Comparison of ENCODE assay signal across 8 cellular contexts in the genomic region with DNA sequence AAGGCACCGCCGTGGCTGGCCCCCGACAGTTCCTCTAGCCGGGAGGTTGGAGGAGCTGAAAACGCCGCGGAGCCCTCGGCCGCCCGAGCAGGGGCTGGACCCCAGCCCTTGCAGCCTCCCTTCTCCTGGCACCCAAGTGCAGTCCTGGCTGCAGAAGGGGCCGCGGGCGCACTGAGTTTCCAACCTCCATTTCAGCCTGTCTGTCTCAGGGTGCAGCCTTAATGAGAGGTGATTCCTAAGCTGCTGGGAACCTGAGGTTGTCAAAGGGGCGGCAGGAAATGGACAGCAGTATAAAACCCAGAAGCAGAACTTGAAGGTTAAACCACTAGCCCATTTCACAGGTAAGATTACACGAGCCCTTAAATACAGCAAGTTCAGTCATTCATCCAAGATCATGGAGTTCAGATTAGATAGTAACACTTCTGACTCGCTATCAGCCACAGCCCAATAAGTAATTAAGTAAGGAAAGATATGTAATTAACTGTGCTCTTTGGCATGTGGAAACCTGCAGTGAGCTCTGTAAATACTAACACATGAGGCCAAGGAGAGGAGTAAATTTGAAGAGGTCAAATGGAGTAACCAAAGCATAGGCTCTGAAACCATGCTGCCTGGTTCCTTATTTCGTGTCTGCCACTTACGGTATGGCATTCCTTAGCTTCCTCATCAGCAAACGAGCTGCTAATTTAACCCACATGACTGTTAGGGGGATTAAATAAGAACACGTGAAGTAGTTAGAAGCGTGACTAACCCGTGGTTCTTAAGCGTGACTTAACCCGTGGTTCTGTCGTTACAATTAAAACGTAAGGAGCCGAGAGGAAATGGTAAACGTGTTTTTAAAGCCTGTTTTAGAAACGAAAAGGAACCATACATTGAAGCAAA. TPM values are rescaled to one million over a fixed set of nuclear protein-coding genes. Genes with fewer than 3 reads are reported as not detected.
DNase-seq lines count a peak whose midpoint lies in the region; ATAC-seq and TF ChIP-seq lines count a peak whose summit lies in the region.

No MANE protein-coding gene starts in this region.

- H3K4me3 Mint-ChIP-seq in natural killer cell treated with Interleukin-12 subunit alpha and Interleukin-12 subunit beta and Interleukin-15 and Interleukin-18, amount 100 ng/mL, for 72 hours, result peak overlapping the region; percentile 93

- H3K27ac Mint-ChIP-seq in natural killer cell treated with Interleukin-12 subunit alpha and Interleukin-12 subunit beta and Interleukin-15 and Interleukin-18, amount 100 ng/mL, for 72 hours, result peak overlapping the region; percentile 91 to 96

- no peaks in the 10 kb centered on the region for H4K20me1 ChIP-seq in fibroblast of lung (ENCODE audit: control insufficient read depth, extremely low read depth, insufficient read depth, low read length)

- H3K27me3 ChIP-seq in HAP-1 (ENCODE audit: low read depth) (no peaks in the 10 kb centered on the region), fibroblast of lung (ENCODE audit: control insufficient read depth, insufficient read depth, low read length) (no peaks in the 10 kb centered on the region)

- H3K27me3 Mint-ChIP-seq in natural killer cell treated with Interleukin-12 subunit alpha and Interleukin-12 subunit beta and Interleukin-15 and Interleukin-18, amount 100 ng/mL, for 72 hours, result no peaks in the 10 kb centered on the region

- no peaks in the 10 kb centered on the region for H3K4me1 ChIP-seq in ES-I3 (ENCODE audit: insufficient read depth, low read length)
- H3K4me1 ChIP-seq in HAP-1, result peaks cover 22% of the 10 kb centered on the region
- no peaks in the 10 kb centered on the region for H3K4me1 ChIP-seq in fibroblast of lung (ENCODE audit: control insufficient read depth, extremely low read depth, insufficient read depth, low read length)

- H2AFZ ChIP-seq in fibroblast of lung (ENCODE audit: low read length), result peak overlapping the region; percentile 63

- H3K9me3 ChIP-seq in ES-I3 (ENCODE audit: control insufficient read depth, insufficient read depth, low read length) (no peaks in the 10 kb centered on the region), HAP-1 (no peaks in the 10 kb centered on the region), fibroblast of lung (ENCODE audit: control insufficient read depth, insufficient read depth, low read depth, low read length) (no peaks in the 10 kb centered on the region)

- DNase-seq in HAP-1 (ENCODE audit: low spot score in 2 of 2), result peak; percentile 31 to 60
- peak; percentile 3 for DNase-seq in NCI-H226
- DNase-seq in activated CD8-positive, alpha-beta memory T cell treated with anti-CD3 and anti-CD28 coated beads, Interleukin-2, amount 50 U/mL, for 24 hours (ENCODE audit: extremely low read depth), result peak; percentile 4
- peak; percentile 64 to 69 for DNase-seq in fibroblast of lung (ENCODE audit: low read depth in 2 of 2)
- no peak for DNase-seq in natural killer cell treated with Interleukin-12 subunit alpha and Interleukin-12 subunit beta and Interleukin-15 and Interleukin-18, amount 100 ng/mL, for 72 hours (ENCODE audit: low spot score)
- no peak for DNase-seq in COR-L47 (lab: John Stamatoyannopoulos, UW)

- H3K36me3 ChIP-seq in ES-I3 (ENCODE audit: insufficient read depth, low read length) (no peaks in the 10 kb centered on the region), HAP-1 (replicated peaks) (no peaks in the 10 kb centered on the region), fibroblast of lung (ENCODE audit: control insufficient read depth, insufficient read depth, low read length) (no peaks in the 10 kb centered on the region)

- peak overlapping the region; percentile 65 for H3K4me3 ChIP-seq in HAP-1
- H3K4me3 ChIP-seq in fibroblast of lung (replicated peaks in 1 of 4; ENCODE audit: control extremely low read depth in 1 of 4, insufficient read depth in 1 of 4, low read depth in 3 of 4, low read length in 4 of 4), result peak overlapping the region; percentile 59 to 89 (median 79)

- H3K36me3 Mint-ChIP-seq in natural killer cell treated with Interleukin-12 subunit alpha and Interleukin-12 subunit beta and Interleukin-15 and Interleukin-18, amount 100 ng/mL, for 72 hours, result no peaks in the 10 kb centered on the region

- peaks cover 29 to 35% of the 10 kb centered on the region in 2 donors for H3K4me1 Mint-ChIP-seq in natural killer cell treated with Interleukin-12 subunit alpha and Interleukin-12 subunit beta and Interleukin-15 and Interleukin-18, amount 100 ng/mL, for 72 hours (ENCODE audit: low read depth in 2 of 2)

- peak overlapping the region; percentile 89 for H3K27ac ChIP-seq in fibroblast of lung (ENCODE audit: insufficient read depth, low read length)

- H3K9ac ChIP-seq in ES-I3 (ENCODE audit: low read depth, low read length) (peak overlapping the region; percentile 95), fibroblast of lung (ENCODE audit: insufficient read depth, low read length) (peak overlapping the region; percentile 75)

- peak overlapping the region; percentile 96 for H3K4me2 ChIP-seq in fibroblast of lung (ENCODE audit: extremely low read depth, insufficient read depth, low read length)

- no peak for TF ChIP-seq CTCF in fibroblast of lung (conservative IDR thresholded peaks at IDR 0.05 in 1 of 2, IDR thresholded peaks at IDR 0.05 in 1 of 2; ENCODE audit: low read depth in 1 of 2, low read length in 2 of 2)

- peaks cover 13% of the 10 kb centered on the region for H3K79me2 ChIP-seq in fibroblast of lung (ENCODE audit: control insufficient read depth, insufficient read depth, low read length)

- ATAC-seq in natural killer cell treated with Interleukin-12 subunit alpha and Interleukin-12 subunit beta and Interleukin-15 and Interleukin-18, amount 100 ng/mL, for 72 hours, result no peak
- no peak for ATAC-seq in GM19467 (IDR thresholded peaks at IDR 0.05; ENCODE audit: unreplicated experiment)

- no peaks in the 10 kb centered on the region for H3K9me3 Mint-ChIP-seq in natural killer cell treated with Interleukin-12 subunit alpha and Interleukin-12 subunit beta and Interleukin-15 and Interleukin-18, amount 100 ng/mL, for 72 hours

- in situ Hi-C loops in HAP-1 (cut with MboI; ENCODE audit: low sequenced_read_pairs), result no loop called here

RNA-seq across cellular contexts. Expression of gene SETDB2, which starts 0.7 kb away (rescaled TPM):
- 13.4 and 13.7 TPM in 2 replicates for total RNA-seq in fibroblast of lung
- 8.3 and 10.4 TPM in 2 replicates for polyA plus RNA-seq in fibroblast of lung
- 5.9 and 6.1 TPM in 2 replicates for polyA plus RNA-seq in fibroblast of lung (2012)
- 0.55 and 0.82 TPM in 2 replicates for polyA minus RNA-seq in fibroblast of lung (ENCODE audit: low replicate concordance)
- 10 to 100 TPM in 1 of 2 donors, 1 to 10 TPM in 1; 9.8 to 14.0 TPM for total RNA-seq in natural killer cell treated with Interleukin-12 subunit alpha and Interleukin-12 subunit beta and Interleukin-15 and Interleukin-18, amount 100 ng/mL, for 72 hours

RNA-seq across cellular contexts. Expression of gene CAB39L, which starts 0.9 kb away (rescaled TPM):
- 9.4 and 11.3 TPM in 2 replicates for total RNA-seq in fibroblast of lung
- 11.8 and 13.0 TPM in 2 replicates for polyA plus RNA-seq in fibroblast of lung
- 9.6 and 9.8 TPM in 2 replicates for polyA plus RNA-seq in fibroblast of lung (2012)
- polyA minus RNA-seq in fibroblast of lung (ENCODE audit: low replicate concordance), result 7.5 and 8.7 TPM in 2 replicates
- total RNA-seq in natural killer cell treated with Interleukin-12 subunit alpha and Interleukin-12 subunit beta and Interleukin-15 and Interleukin-18, amount 100 ng/mL, for 72 hours, result 1 to 10 TPM; 6.4 to 8.1 TPM

RNA-seq across cellular contexts. Expression of gene PHF11, which starts 51.0 kb away (rescaled TPM):
- total RNA-seq in fibroblast of lung, result 18.5 and 26.8 TPM in 2 replicates
- 32.8 and 46.8 TPM in 2 replicates for polyA plus RNA-seq in fibroblast of lung
- 33.5 and 43.9 TPM in 2 replicates for polyA plus RNA-seq in fibroblast of lung (2012)
- 1.5 TPM in 1 of 2 replicates, not detected in the other for polyA minus RNA-seq in fibroblast of lung (ENCODE audit: low replicate concordance)
- total RNA-seq in natural killer cell treated with Interleukin-12 subunit alpha and Interleukin-12 subunit beta and Interleukin-15 and Interleukin-18, amount 100 ng/mL, for 72 hours, result 10 to 100 TPM; 58.2 to 78.2 TPM

Comparison
In these comparisons a context has a peak if more than half of its experiments do, and no peak if none do; other contexts are left out.
1. DNase-seq: peak in HAP-1 (2 of 2), NCI-H226 (single experiment), activated CD8-positive, alpha-beta memory T cell treated with anti-CD3 and anti-CD28 coated beads, Interleukin-2, amount 50 U/mL, for 24 hours (single experiment) and fibroblast of lung (2 of 2); none in natural killer cell treated with Interleukin-12 subunit alpha and Interleukin-12 subunit beta and Interleukin-15 and Interleukin-18, amount 100 ng/mL, for 72 hours (single experiment) and COR-L47 (single experiment).